In the genomic region with DNA sequence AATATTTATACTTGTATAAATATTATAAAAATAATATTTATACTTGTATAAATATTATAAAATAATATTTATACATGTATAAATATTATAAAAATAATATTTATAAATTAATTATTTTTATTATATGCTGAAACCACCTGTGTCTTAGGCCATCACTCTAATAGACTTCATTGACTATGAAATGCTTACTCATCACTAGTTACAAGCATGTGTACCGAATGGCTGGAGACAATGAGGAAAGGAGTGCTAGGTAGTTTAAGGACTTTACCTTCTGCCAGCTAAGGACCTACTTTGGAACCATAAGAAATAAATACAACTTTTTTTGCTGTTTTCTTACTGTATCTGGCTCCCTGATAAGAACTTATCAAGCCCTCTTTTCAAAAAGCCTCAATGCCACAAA, we compare ENCODE assay signal across 1 cellular context.
TF ChIP-seq lines count a peak whose summit lies in the region.

No MANE protein-coding gene starts in this region.

TF ChIP-seq in K562, 482 proteins besides CTCF, POLR2A, EP300 and RAD21 (continued from another document):
- TF ChIP-seq, protein P1, sequence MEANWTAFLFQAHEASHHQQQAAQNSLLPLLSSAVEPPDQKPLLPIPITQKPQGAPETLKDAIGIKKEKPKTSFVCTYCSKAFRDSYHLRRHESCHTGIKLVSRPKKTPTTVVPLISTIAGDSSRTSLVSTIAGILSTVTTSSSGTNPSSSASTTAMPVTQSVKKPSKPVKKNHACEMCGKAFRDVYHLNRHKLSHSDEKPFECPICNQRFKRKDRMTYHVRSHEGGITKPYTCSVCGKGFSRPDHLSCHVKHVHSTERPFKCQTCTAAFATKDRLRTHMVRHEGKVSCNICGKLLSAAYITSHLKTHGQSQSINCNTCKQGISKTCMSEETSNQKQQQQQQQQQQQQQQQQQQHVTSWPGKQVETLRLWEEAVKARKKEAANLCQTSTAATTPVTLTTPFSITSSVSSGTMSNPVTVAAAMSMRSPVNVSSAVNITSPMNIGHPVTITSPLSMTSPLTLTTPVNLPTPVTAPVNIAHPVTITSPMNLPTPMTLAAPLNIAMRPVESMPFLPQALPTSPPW (CRISPR knock-in tag; IDR thresholded peaks at IDR 0.05) = no peak
- TF ChIP-seq COPS2 (conservative IDR thresholded peaks at IDR 0.05) (no peak), FOXJ2 (tag; IDR thresholded peaks at IDR 0.05) (no peak), NR2C1 (IDR thresholded peaks at IDR 0.05) (no peak), NR2C1 (tag; IDR thresholded peaks at IDR 0.05) (no peak), ZBTB7A (IDR thresholded peaks at IDR 0.05; ENCODE audit: borderline replicate concordance, control insufficient read depth, low read depth, low read length) (no peak), TEAD1 (CRISPR knock-in tag; IDR thresholded peaks at IDR 0.05) (no peak), ZNF133 (CRISPR knock-in tag; IDR thresholded peaks at IDR 0.05) (no peak), RBM17 (IDR thresholded peaks at IDR 0.05; ENCODE audit: borderline replicate concordance, low read depth, low read length) (no peak), TBL1XR1 (IDR thresholded peaks at IDR 0.05; ENCODE audit: low read length in 2 of 2) (no peak), MAFK (IDR thresholded peaks at IDR 0.05; ENCODE audit: low read length) (peak; percentile 27; the same call in 1 of the 2 replicates), MYNN (IDR thresholded peaks at IDR 0.05) (no peak), MYNN (CRISPR knock-in tag; IDR thresholded peaks at IDR 0.05) (no peak), ZNF316 (IDR thresholded peaks at IDR 0.05) (peak; percentile 67), ETV6 (IDR thresholded peaks at IDR 0.05; ENCODE audit: borderline replicate concordance in 1 of 2, low read depth in 2 of 2, low read length in 1 of 2) (no peak), ETV6 (CRISPR knock-in tag; IDR thresholded peaks at IDR 0.05; ENCODE audit: borderline replicate concordance) (no peak), MAFG (tag; conservative IDR thresholded peaks at IDR 0.05) (peak; percentile 28), ZSCAN29 (IDR thresholded peaks at IDR 0.05) (no peak), NBN (IDR thresholded peaks at IDR 0.05; ENCODE audit: low read depth) (no peak), FOXA1 (IDR thresholded peaks at IDR 0.05; ENCODE audit: borderline replicate concordance) (no peak), MAFF (IDR thresholded peaks at IDR 0.05; ENCODE audit: low read length) (peak; percentile 36), ZNF584 (CRISPR knock-in tag; IDR thresholded peaks at IDR 0.05; ENCODE audit: low read depth) (no peak), SP1 (CRISPR knock-in tag; IDR thresholded peaks at IDR 0.05) (no peak), SIN3A (IDR thresholded peaks at IDR 0.05; ENCODE audit: borderline replicate concordance in 2 of 2, control insufficient read depth in 1 of 2, low read depth in 2 of 2, low read length in 2 of 2) (no peak), HNRNPK (IDR thresholded peaks at IDR 0.05; ENCODE audit: low read depth, low read length, poor library complexity, severe bottlenecking) (no peak)
- TF ChIP-seq, protein P2, sequence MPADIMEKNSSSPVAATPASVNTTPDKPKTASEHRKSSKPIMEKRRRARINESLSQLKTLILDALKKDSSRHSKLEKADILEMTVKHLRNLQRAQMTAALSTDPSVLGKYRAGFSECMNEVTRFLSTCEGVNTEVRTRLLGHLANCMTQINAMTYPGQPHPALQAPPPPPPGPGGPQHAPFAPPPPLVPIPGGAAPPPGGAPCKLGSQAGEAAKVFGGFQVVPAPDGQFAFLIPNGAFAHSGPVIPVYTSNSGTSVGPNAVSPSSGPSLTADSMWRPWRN (IDR thresholded peaks at IDR 0.05; ENCODE audit: low read depth) = no peak
- TF ChIP-seq, protein P3, sequence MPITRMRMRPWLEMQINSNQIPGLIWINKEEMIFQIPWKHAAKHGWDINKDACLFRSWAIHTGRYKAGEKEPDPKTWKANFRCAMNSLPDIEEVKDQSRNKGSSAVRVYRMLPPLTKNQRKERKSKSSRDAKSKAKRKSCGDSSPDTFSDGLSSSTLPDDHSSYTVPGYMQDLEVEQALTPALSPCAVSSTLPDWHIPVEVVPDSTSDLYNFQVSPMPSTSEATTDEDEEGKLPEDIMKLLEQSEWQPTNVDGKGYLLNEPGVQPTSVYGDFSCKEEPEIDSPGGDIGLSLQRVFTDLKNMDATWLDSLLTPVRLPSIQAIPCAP (CRISPR knock-in tag; IDR thresholded peaks at IDR 0.05; ENCODE audit: borderline replicate concordance) = no peak
- TF ChIP-seq, protein P4, sequence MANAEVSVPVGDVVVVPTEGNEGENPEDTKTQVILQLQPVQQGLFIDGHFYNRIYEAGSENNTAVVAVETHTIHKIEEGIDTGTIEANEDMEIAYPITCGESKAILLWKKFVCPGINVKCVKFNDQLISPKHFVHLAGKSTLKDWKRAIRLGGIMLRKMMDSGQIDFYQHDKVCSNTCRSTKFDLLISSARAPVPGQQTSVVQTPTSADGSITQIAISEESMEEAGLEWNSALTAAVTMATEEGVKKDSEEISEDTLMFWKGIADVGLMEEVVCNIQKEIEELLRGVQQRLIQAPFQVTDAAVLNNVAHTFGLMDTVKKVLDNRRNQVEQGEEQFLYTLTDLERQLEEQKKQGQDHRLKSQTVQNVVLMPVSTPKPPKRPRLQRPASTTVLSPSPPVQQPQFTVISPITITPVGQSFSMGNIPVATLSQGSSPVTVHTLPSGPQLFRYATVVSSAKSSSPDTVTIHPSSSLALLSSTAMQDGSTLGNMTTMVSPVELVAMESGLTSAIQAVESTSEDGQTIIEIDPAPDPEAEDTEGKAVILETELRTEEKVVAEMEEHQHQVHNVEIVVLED (CRISPR knock-in tag; IDR thresholded peaks at IDR 0.05) = no peak
- TF ChIP-seq, protein P5, sequence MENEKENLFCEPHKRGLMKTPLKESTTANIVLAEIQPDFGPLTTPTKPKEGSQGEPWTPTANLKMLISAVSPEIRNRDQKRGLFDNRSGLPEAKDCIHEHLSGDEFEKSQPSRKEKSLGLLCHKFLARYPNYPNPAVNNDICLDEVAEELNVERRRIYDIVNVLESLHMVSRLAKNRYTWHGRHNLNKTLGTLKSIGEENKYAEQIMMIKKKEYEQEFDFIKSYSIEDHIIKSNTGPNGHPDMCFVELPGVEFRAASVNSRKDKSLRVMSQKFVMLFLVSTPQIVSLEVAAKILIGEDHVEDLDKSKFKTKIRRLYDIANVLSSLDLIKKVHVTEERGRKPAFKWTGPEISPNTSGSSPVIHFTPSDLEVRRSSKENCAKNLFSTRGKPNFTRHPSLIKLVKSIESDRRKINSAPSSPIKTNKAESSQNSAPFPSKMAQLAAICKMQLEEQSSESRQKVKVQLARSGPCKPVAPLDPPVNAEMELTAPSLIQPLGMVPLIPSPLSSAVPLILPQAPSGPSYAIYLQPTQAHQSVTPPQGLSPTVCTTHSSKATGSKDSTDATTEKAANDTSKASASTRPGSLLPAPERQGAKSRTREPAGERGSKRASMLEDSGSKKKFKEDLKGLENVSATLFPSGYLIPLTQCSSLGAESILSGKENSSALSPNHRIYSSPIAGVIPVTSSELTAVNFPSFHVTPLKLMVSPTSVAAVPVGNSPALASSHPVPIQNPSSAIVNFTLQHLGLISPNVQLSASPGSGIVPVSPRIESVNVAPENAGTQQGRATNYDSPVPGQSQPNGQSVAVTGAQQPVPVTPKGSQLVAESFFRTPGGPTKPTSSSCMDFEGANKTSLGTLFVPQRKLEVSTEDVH (IDR thresholded peaks at IDR 0.05; ENCODE audit: low read depth, partially characterized antibody) = no peak
- TF ChIP-seq, protein P6, sequence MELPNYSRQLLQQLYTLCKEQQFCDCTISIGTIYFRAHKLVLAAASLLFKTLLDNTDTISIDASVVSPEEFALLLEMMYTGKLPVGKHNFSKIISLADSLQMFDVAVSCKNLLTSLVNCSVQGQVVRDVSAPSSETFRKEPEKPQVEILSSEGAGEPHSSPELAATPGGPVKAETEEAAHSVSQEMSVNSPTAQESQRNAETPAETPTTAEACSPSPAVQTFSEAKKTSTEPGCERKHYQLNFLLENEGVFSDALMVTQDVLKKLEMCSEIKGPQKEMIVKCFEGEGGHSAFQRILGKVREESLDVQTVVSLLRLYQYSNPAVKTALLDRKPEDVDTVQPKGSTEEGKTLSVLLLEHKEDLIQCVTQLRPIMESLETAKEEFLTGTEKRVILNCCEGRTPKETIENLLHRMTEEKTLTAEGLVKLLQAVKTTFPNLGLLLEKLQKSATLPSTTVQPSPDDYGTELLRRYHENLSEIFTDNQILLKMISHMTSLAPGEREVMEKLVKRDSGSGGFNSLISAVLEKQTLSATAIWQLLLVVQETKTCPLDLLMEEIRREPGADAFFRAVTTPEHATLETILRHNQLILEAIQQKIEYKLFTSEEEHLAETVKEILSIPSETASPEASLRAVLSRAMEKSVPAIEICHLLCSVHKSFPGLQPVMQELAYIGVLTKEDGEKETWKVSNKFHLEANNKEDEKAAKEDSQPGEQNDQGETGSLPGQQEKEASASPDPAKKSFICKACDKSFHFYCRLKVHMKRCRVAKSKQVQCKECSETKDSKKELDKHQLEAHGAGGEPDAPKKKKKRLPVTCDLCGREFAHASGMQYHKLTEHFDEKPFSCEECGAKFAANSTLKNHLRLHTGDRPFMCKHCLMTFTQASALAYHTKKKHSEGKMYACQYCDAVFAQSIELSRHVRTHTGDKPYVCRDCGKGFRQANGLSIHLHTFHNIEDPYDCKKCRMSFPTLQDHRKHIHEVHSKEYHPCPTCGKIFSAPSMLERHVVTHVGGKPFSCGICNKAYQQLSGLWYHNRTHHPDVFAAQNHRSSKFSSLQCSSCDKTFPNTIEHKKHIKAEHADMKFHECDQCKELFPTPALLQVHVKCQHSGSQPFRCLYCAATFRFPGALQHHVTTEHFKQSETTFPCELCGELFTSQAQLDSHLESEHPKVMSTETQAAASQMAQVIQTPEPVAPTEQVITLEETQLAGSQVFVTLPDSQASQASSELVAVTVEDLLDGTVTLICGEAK (IDR thresholded peaks at IDR 0.05) = no peak
- TF ChIP-seq, protein P6 (CRISPR knock-in tag; IDR thresholded peaks at IDR 0.05) = no peak
- TF ChIP-seq, protein P7, sequence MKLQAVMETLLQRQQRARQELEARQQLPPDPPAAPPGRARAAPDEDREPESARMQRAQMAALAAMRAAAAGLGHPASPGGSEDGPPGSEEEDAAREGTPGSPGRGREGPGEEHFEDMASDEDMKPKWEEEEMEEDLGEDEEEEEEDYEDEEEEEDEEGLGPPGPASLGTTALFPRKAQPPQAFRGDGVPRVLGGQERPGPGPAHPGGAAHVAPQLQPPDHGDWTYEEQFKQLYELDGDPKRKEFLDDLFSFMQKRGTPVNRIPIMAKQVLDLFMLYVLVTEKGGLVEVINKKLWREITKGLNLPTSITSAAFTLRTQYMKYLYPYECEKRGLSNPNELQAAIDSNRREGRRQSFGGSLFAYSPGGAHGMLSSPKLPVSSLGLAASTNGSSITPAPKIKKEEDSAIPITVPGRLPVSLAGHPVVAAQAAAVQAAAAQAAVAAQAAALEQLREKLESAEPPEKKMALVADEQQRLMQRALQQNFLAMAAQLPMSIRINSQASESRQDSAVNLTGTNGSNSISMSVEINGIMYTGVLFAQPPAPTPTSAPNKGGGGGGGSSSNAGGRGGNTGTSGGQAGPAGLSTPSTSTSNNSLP (IDR thresholded peaks at IDR 0.05; ENCODE audit: borderline replicate concordance, low read depth, low read length) = no peak
- TF ChIP-seq, protein P8, sequence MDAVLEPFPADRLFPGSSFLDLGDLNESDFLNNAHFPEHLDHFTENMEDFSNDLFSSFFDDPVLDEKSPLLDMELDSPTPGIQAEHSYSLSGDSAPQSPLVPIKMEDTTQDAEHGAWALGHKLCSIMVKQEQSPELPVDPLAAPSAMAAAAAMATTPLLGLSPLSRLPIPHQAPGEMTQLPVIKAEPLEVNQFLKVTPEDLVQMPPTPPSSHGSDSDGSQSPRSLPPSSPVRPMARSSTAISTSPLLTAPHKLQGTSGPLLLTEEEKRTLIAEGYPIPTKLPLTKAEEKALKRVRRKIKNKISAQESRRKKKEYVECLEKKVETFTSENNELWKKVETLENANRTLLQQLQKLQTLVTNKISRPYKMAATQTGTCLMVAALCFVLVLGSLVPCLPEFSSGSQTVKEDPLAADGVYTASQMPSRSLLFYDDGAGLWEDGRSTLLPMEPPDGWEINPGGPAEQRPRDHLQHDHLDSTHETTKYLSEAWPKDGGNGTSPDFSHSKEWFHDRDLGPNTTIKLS (IDR thresholded peaks at IDR 0.05; ENCODE audit: borderline replicate concordance, low read depth) = no peak
- TF ChIP-seq, protein P9, sequence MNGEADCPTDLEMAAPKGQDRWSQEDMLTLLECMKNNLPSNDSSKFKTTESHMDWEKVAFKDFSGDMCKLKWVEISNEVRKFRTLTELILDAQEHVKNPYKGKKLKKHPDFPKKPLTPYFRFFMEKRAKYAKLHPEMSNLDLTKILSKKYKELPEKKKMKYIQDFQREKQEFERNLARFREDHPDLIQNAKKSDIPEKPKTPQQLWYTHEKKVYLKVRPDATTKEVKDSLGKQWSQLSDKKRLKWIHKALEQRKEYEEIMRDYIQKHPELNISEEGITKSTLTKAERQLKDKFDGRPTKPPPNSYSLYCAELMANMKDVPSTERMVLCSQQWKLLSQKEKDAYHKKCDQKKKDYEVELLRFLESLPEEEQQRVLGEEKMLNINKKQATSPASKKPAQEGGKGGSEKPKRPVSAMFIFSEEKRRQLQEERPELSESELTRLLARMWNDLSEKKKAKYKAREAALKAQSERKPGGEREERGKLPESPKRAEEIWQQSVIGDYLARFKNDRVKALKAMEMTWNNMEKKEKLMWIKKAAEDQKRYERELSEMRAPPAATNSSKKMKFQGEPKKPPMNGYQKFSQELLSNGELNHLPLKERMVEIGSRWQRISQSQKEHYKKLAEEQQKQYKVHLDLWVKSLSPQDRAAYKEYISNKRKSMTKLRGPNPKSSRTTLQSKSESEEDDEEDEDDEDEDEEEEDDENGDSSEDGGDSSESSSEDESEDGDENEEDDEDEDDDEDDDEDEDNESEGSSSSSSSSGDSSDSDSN (IDR thresholded peaks at IDR 0.05; ENCODE audit: borderline replicate concordance in 1 of 2, low read depth in 2 of 2, low read length in 2 of 2) = no peak
